In genomic region chr10:13650961-13651360, GRCh38 we compare ENCODE assay signal across 24 cellular contexts.
DNase-seq lines count a peak whose midpoint lies in the region; ATAC-seq, FAIRE-seq and TF ChIP-seq lines count a peak whose summit lies in the region.
"Had no signal": no experiment of that assay in that cellular context is flagged by ENCODE, and none has a peak within 500 bp of the region (broad histone marks: within the 10 kb centered on the region; RNA-seq: fewer than 3 reads in every experiment).

No MANE protein-coding gene starts in this region.

- no peak for FAIRE-seq in astrocyte (lab: Jason Lieb, UNC)
- FAIRE-seq: A204.1, D721Med had no signal

- no peaks in the 10 kb centered on the region for H3K4me1 ChIP-seq in astrocyte (ENCODE audit: insufficient read depth, low read length)
- H3K4me1 ChIP-seq in GM23338 (ENCODE audit: insufficient read depth): no peaks in the 10 kb centered on the region
- H3K4me1 ChIP-seq: HAP-1, SJSA1 had no signal

- H3K9me3 ChIP-seq in astrocyte (ENCODE audit: insufficient read depth, low read depth, low read length): no peaks in the 10 kb centered on the region
- H3K9me3 ChIP-seq: BLaER1, HAP-1, MG63, SJSA1 had no signal

- H3K4me3 ChIP-seq in astrocyte (ENCODE audit: insufficient read depth, low read depth, low read length) (no peak overlapping the region), GM23338 (no peak overlapping the region)
- H3K4me3 ChIP-seq: BLaER1, HAP-1, MG63, SJSA1 had no signal

- H3K4me1 Mint-ChIP-seq in stimulated activated naive CD8-positive, alpha-beta T cell treated with anti-CD3 and anti-CD28 coated beads, Interleukin-15, amount 100 ng/mL, for 72 hours: peaks cover 27% of the 10 kb centered on the region
- peaks cover 26% of the 10 kb centered on the region for H3K4me1 Mint-ChIP-seq in astrocyte (ENCODE audit: low read depth, unreplicated experiment)
- H3K4me1 Mint-ChIP-seq in mesothelial cell of epicardium: peaks cover 8% of the 10 kb centered on the region
- H3K4me1 Mint-ChIP-seq in GM23338: no peaks in the 10 kb centered on the region

- peaks cover 40% of the 10 kb centered on the region for H3K36me3 Mint-ChIP-seq in astrocyte (ENCODE audit: low read depth, unreplicated experiment)
- H3K36me3 Mint-ChIP-seq in mesothelial cell of epicardium: peaks cover 44% of the 10 kb centered on the region
- peaks cover 48% of the 10 kb centered on the region for H3K36me3 Mint-ChIP-seq in GM23338 (ENCODE audit: low read depth)

- no peaks in the 10 kb centered on the region for H3F3A ChIP-seq in GM23338 (replicated peaks; ENCODE audit: low read depth)

- H3K27ac ChIP-seq in astrocyte (ENCODE audit: low read depth, low read length) (no peak overlapping the region), GM23338 (ENCODE audit: low read depth) (no peak overlapping the region)
- H3K27ac ChIP-seq: BLaER1, SJSA1 had no signal

- H3K4me2 ChIP-seq in astrocyte (ENCODE audit: low read length) (no peak overlapping the region), GM23338 (no peak overlapping the region)
- H3K4me2 ChIP-seq: BLaER1 had no signal

- no peaks in the 10 kb centered on the region for H3K9me2 ChIP-seq in GM23338 (ENCODE audit: insufficient read depth)

- H3K9ac ChIP-seq in astrocyte (ENCODE audit: low read length): no peak overlapping the region
- H3K9ac ChIP-seq: BLaER1 had no signal

- H4K20me1 ChIP-seq in astrocyte (ENCODE audit: insufficient read depth, low read length): peaks cover 89% of the 10 kb centered on the region
- H4K20me1 ChIP-seq in GM23338 (replicated peaks; ENCODE audit: insufficient read depth): 0 out of 2 replicates have a peak, but pooled peaks cover 3% of the 10 kb centered on the region
- H4K20me1 ChIP-seq: BLaER1 had no signal

- TF ChIP-seq CTCF in astrocyte (IDR thresholded peaks at IDR 0.05; ENCODE audit: insufficient read depth, low read depth, low read length): no peak
- no peak for TF ChIP-seq CTCF in mesothelial cell of epicardium (IDR thresholded peaks at IDR 0.05; ENCODE audit: unreplicated experiment)
- TF ChIP-seq CTCF in GM23338 (conservative IDR thresholded peaks at IDR 0.05; ENCODE audit: low read depth in 2 of 2): no peak

- peaks cover 94% of the 10 kb centered on the region for H3K36me3 ChIP-seq in astrocyte (ENCODE audit: insufficient read depth, low read length)
- H3K36me3 ChIP-seq in GM23338 (ENCODE audit: insufficient read depth): no peaks in the 10 kb centered on the region

- no peaks in the 10 kb centered on the region for H3K27me3 Mint-ChIP-seq in stimulated activated naive CD8-positive, alpha-beta T cell treated with anti-CD3 and anti-CD28 coated beads, Interleukin-15, amount 100 ng/mL, for 72 hours
- no peaks in the 10 kb centered on the region for H3K27me3 Mint-ChIP-seq in astrocyte (ENCODE audit: low read depth, unreplicated experiment)
- H3K27me3 Mint-ChIP-seq in mesothelial cell of epicardium (ENCODE audit: low read depth): no peaks in the 10 kb centered on the region
- peaks cover 3% of the 10 kb centered on the region for H3K27me3 Mint-ChIP-seq in GM23338 (ENCODE audit: insufficient read depth, low read depth, poor library complexity)
- H3K27me3 Mint-ChIP-seq: CD4-positive, CD25-positive, alpha-beta regulatory T cell had no signal

- DNase-seq in stimulated activated naive CD8-positive, alpha-beta T cell treated with anti-CD3 and anti-CD28 coated beads, Interleukin-15, amount 100 ng/mL, for 72 hours: no peak
- DNase-seq in stimulated activated naive CD8-positive, alpha-beta T cell treated with anti-CD3 and anti-CD28 coated beads, Interleukin-15, Interleukin-2, amounts not matched to agents 100 U/mL and 50 U/mL, for 24 hours: no peak
- DNase-seq in astrocyte (ENCODE audit: low read depth) (no peak), mesothelial cell of epicardium (ENCODE audit: low spot score in 2 of 2, unreplicated experiment in 2 of 2) (no peak), GM23338 (ENCODE audit: low spot score) (no peak), NCI-H748 treated with DMSO at 0.1 percent for 48 hours (lab: John Stamatoyannopoulos, UW) (no peak), NCI-H526 (lab: John Stamatoyannopoulos, UW) (no peak)
- DNase-seq: CD4-positive, CD25-positive, alpha-beta regulatory T cell; GOT3; IMR-90; KG1; MG63; NCI-H1105 treated with DMSO at 0.1 percent for 48 hours; NCI-H146; NCI-H1930; NCI-H2107; NCI-H524; Right ventricle myocardium superior; RPMI8226 had no signal

- no peak for ATAC-seq in stimulated activated naive CD8-positive, alpha-beta T cell treated with anti-CD3 and anti-CD28 coated beads, Interleukin-15, amount 100 ng/mL, for 72 hours
- no peak for ATAC-seq in stimulated activated naive CD8-positive, alpha-beta T cell treated with anti-CD3 and anti-CD28 coated beads, Interleukin-15, Interleukin-2, amounts not matched to agents 100 U/mL and 50 U/mL, for 24 hours
- no peak for ATAC-seq in GM23338

- H3K79me2 ChIP-seq in astrocyte (ENCODE audit: insufficient read depth, low read length) (peaks cover 14% of the 10 kb centered on the region), GM23338 (replicated peaks; ENCODE audit: insufficient read depth) (no peaks in the 10 kb centered on the region)

- no peak overlapping the region for H3K4me3 Mint-ChIP-seq in stimulated activated naive CD8-positive, alpha-beta T cell treated with anti-CD3 and anti-CD28 coated beads, Interleukin-15, amount 100 ng/mL, for 72 hours
- H3K4me3 Mint-ChIP-seq in astrocyte (ENCODE audit: unreplicated experiment): no peak overlapping the region
- no peak overlapping the region for H3K4me3 Mint-ChIP-seq in mesothelial cell of epicardium
- H3K4me3 Mint-ChIP-seq in GM23338: no peak overlapping the region
- H3K4me3 Mint-ChIP-seq: CD4-positive, CD25-positive, alpha-beta regulatory T cell had no signal

- no peaks in the 10 kb centered on the region for H3K27me3 ChIP-seq in astrocyte (ENCODE audit: insufficient read depth, low read length)
- H3K27me3 ChIP-seq in GM23338 (ENCODE audit: insufficient read depth): no peaks in the 10 kb centered on the region
- H3K27me3 ChIP-seq: BLaER1, MG63, SJSA1 had no signal

- H3K9me3 Mint-ChIP-seq in stimulated activated naive CD8-positive, alpha-beta T cell treated with anti-CD3 and anti-CD28 coated beads, Interleukin-15, amount 100 ng/mL, for 72 hours: no peaks in the 10 kb centered on the region
- H3K9me3 Mint-ChIP-seq in astrocyte (ENCODE audit: unreplicated experiment): peaks cover 1% of the 10 kb centered on the region
- H3K9me3 Mint-ChIP-seq in mesothelial cell of epicardium: no peaks in the 10 kb centered on the region
- no peaks in the 10 kb centered on the region for H3K9me3 Mint-ChIP-seq in GM23338
- H3K9me3 Mint-ChIP-seq: CD4-positive, CD25-positive, alpha-beta regulatory T cell had no signal

- H2AFZ ChIP-seq in astrocyte (ENCODE audit: low read depth, low read length): no peak overlapping the region
- no peak overlapping the region for H2AFZ ChIP-seq in GM23338

- peak overlapping the region; percentile 14 to 22 for H3K27ac Mint-ChIP-seq in stimulated activated naive CD8-positive, alpha-beta T cell treated with anti-CD3 and anti-CD28 coated beads, Interleukin-15, amount 100 ng/mL, for 72 hours
- peak overlapping the region; percentile 38 for H3K27ac Mint-ChIP-seq in astrocyte (ENCODE audit: unreplicated experiment)
- peak overlapping the region; percentile 50 for H3K27ac Mint-ChIP-seq in mesothelial cell of epicardium
- H3K27ac Mint-ChIP-seq in GM23338: no peak overlapping the region

TF ChIP-seq in GM23338, 12 proteins besides CTCF, POLR2A, EP300 and RAD21 (continues in another document):
- no peak for TF ChIP-seq ZNF114 (CRISPR knock-in tag; IDR thresholded peaks at IDR 0.05)
